Comparison of ENCODE assay signal across 8 cellular contexts in the genomic region with DNA sequence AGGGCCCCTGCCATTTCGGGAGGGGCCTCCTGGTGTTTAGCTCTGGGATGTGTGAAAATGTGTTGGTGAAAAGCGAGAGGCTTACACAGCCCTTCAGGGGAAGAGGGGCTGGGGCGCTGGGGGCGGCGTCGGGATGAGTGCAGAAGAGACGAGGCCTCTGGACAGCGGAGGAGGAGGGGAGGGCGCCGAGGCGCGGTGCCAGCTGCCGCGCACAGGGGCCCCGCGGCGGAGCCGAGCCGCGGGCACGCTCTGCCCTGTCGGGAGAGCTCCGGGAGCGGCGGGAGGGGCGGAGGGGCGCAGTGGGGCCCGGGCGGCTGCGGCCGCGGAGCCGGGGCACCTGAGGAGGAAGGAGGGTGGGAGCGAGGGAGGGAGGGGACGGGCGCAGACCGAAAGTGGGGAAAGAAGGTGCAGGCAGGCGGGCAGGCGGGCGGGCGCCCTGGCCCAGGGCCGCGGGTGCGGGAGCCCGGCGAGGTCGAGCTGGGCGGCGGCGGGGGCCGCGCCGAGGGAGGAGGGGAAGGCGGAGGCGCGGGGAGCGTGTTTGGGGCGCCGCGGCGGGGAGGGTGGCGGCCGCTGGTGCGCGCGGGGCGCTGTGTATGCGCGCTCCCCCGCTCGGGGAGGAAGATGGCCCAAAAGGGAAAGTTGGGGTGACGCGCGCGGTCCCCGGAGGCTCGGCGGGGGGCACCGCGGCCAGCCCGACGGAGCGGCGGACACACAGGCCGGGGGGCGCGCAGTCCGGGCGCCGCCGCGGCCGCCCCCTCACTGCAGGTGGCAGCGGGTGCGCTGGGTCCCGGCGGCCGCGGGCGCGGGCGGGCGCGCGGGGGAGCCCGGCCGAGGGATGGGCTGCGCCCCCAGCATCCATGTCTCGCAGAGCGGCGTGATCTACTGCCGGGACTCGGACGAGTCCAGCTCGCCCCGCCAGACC. TPM values are rescaled to one million over a fixed set of nuclear protein-coding genes. Genes with fewer than 3 reads are reported as not detected.
A peak's percentile ranks its signal among the peaks of the same experiment; 100 is the strongest.
DNase-seq lines count a peak whose midpoint lies in the region; ATAC-seq and TF ChIP-seq lines count a peak whose summit lies in the region.

A gene with protein sequence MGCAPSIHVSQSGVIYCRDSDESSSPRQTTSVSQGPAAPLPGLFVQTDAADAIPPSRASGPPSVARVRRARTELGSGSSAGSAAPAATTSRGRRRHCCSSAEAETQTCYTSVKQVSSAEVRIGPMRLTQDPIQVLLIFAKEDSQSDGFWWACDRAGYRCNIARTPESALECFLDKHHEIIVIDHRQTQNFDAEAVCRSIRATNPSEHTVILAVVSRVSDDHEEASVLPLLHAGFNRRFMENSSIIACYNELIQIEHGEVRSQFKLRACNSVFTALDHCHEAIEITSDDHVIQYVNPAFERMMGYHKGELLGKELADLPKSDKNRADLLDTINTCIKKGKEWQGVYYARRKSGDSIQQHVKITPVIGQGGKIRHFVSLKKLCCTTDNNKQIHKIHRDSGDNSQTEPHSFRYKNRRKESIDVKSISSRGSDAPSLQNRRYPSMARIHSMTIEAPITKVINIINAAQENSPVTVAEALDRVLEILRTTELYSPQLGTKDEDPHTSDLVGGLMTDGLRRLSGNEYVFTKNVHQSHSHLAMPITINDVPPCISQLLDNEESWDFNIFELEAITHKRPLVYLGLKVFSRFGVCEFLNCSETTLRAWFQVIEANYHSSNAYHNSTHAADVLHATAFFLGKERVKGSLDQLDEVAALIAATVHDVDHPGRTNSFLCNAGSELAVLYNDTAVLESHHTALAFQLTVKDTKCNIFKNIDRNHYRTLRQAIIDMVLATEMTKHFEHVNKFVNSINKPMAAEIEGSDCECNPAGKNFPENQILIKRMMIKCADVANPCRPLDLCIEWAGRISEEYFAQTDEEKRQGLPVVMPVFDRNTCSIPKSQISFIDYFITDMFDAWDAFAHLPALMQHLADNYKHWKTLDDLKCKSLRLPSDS (plus strand): TSS at position 590 of the 922 bp plus-strand sequence. CDS start 246 bp downstream, at position 836.

- H3K4me1 Mint-ChIP-seq in activated CD8-positive, alpha-beta memory T cell treated with anti-CD3 and anti-CD28 coated beads, Interleukin-2, amount 10 ng/mL, durations not matched to agents 7 days and 5 days = peaks cover 11% of the 10 kb centered on the region
- H3K4me1 Mint-ChIP-seq in activated naive CD8-positive, alpha-beta T cell treated with anti-CD3 and anti-CD28 coated beads, Interleukin-2, amount 10 ng/mL, durations not matched to agents 7 days and 5 days = peaks cover 10% of the 10 kb centered on the region

- peaks cover 8% of the 10 kb centered on the region for H3K4me1 ChIP-seq in smooth muscle cell (ENCODE audit: low read depth)

- H2AFZ ChIP-seq in smooth muscle cell (ENCODE audit: low read depth) = peak within 1 kb of the TSS; percentile 35

- no peaks in the 10 kb centered on the region for H3F3A ChIP-seq in smooth muscle cell (ENCODE audit: low read depth)

- H3K27me3 Mint-ChIP-seq in activated CD8-positive, alpha-beta memory T cell treated with anti-CD3 and anti-CD28 coated beads, Interleukin-2, amount 10 ng/mL, durations not matched to agents 7 days and 5 days = peaks cover 67% of the 10 kb centered on the region
- H3K27me3 Mint-ChIP-seq in activated naive CD8-positive, alpha-beta T cell treated with anti-CD3 and anti-CD28 coated beads, Interleukin-2, amount 10 ng/mL, durations not matched to agents 7 days and 5 days = peaks cover 73% of the 10 kb centered on the region

- peak; percentile 70 for ATAC-seq in activated CD8-positive, alpha-beta memory T cell treated with anti-CD3 and anti-CD28 coated beads, Interleukin-2, amount 10 ng/mL, durations not matched to agents 7 days and 5 days
- peak; percentile 59 for ATAC-seq in activated naive CD8-positive, alpha-beta T cell treated with anti-CD3 and anti-CD28 coated beads, Interleukin-2, amount 10 ng/mL, durations not matched to agents 7 days and 5 days (ENCODE audit: low read depth)
- ATAC-seq in GM18519 (IDR thresholded peaks at IDR 0.05; ENCODE audit: low FRiP score, unreplicated experiment) (no peak), GM18511 (IDR thresholded peaks at IDR 0.05; ENCODE audit: unreplicated experiment) (no peak)

- no peak within 1 kb of the TSS for H3K27ac ChIP-seq in smooth muscle cell (ENCODE audit: low read depth)

- peak within 1 kb of the TSS; percentile 90 for H3K4me2 ChIP-seq in smooth muscle cell

- H3K9me3 ChIP-seq in smooth muscle cell (replicated peaks; ENCODE audit: low read depth) = no peaks in the 10 kb centered on the region

- H3K4me3 ChIP-seq in smooth muscle cell = peak within 1 kb of the TSS; percentile 49

- H3K36me3 Mint-ChIP-seq in activated CD8-positive, alpha-beta memory T cell treated with anti-CD3 and anti-CD28 coated beads, Interleukin-2, amount 10 ng/mL, durations not matched to agents 7 days and 5 days = no peaks in the 10 kb centered on the region
- no peaks in the 10 kb centered on the region for H3K36me3 Mint-ChIP-seq in activated naive CD8-positive, alpha-beta T cell treated with anti-CD3 and anti-CD28 coated beads, Interleukin-2, amount 10 ng/mL, durations not matched to agents 7 days and 5 days

- no peaks in the 10 kb centered on the region for H3K36me3 ChIP-seq in smooth muscle cell (ENCODE audit: low read depth)

- peaks cover 85% of the 10 kb centered on the region for H3K27me3 ChIP-seq in smooth muscle cell (ENCODE audit: low read depth)

- H3K27ac Mint-ChIP-seq in activated CD8-positive, alpha-beta memory T cell treated with anti-CD3 and anti-CD28 coated beads, Interleukin-2, amount 10 ng/mL, durations not matched to agents 7 days and 5 days = no peak within 1 kb of the TSS
- peak within 1 kb of the TSS; percentile 30 for H3K27ac Mint-ChIP-seq in activated naive CD8-positive, alpha-beta T cell treated with anti-CD3 and anti-CD28 coated beads, Interleukin-2, amount 10 ng/mL, durations not matched to agents 7 days and 5 days

- CTCF ChIA-PET in activated CD8-positive, alpha-beta memory T cell treated with anti-CD3 and anti-CD28 coated beads, Interleukin-2, amount 10 ng/mL, durations not matched to agents 7 days and 5 days (lab: Charles Lee) = interaction anchor here (1.4 kb wide), 1 partner anchor 31 kb away, joined by 5 read pairs; no protein-coding TSS in a partner anchor

- no peaks in the 10 kb centered on the region for H3K79me2 ChIP-seq in smooth muscle cell (ENCODE audit: low read depth)

- no peak for DNase-seq in activated CD8-positive, alpha-beta memory T cell treated with anti-CD3 and anti-CD28 coated beads, Interleukin-2, amount 10 ng/mL, durations not matched to agents 7 days and 5 days
- no peak for DNase-seq in activated CD8-positive, alpha-beta memory T cell treated with anti-CD3 and anti-CD28 coated beads, Interleukin-2, amount 50 U/mL, for 48 hours
- peak; percentile 55 for DNase-seq in activated naive CD8-positive, alpha-beta T cell treated with anti-CD3 and anti-CD28 coated beads, Interleukin-2, amount 10 ng/mL, durations not matched to agents 7 days and 5 days
- peak; percentile 62 for DNase-seq in iPS-NIHi11 (ENCODE audit: low spot score)
- DNase-seq in smooth muscle cell (lab: John Stamatoyannopoulos, UW; ENCODE audit: unreplicated experiment) = no peak
- DNase-seq in stimulated activated CD8-positive, alpha-beta memory T cell treated with anti-CD3 and anti-CD28 coated beads, Interleukin-4, amount 100 ng/mL, for 48 hours = no peak

- no peaks in the 10 kb centered on the region for H3K9me3 Mint-ChIP-seq in activated CD8-positive, alpha-beta memory T cell treated with anti-CD3 and anti-CD28 coated beads, Interleukin-2, amount 10 ng/mL, durations not matched to agents 7 days and 5 days (ENCODE audit: low read depth)
- H3K9me3 Mint-ChIP-seq in activated naive CD8-positive, alpha-beta T cell treated with anti-CD3 and anti-CD28 coated beads, Interleukin-2, amount 10 ng/mL, durations not matched to agents 7 days and 5 days = no peaks in the 10 kb centered on the region

- POLR2A ChIA-PET in activated naive CD8-positive, alpha-beta T cell treated with anti-CD3 and anti-CD28 coated beads, Interleukin-2, amount 10 ng/mL, durations not matched to agents 7 days and 5 days (lab: Charles Lee) = no interaction called here

- TF ChIP-seq CTCF in smooth muscle cell (IDR thresholded peaks at IDR 0.05; ENCODE audit: borderline replicate concordance, insufficient read depth, poor library complexity, severe bottlenecking) = no peak

- WGBS in smooth muscle cell (ENCODE audit: low lambda C conversion rate) = 3% methylated on average over 24 of the region's 116 CpGs

- H4K20me1 ChIP-seq in smooth muscle cell (ENCODE audit: low read depth) = no peaks in the 10 kb centered on the region

- peak within 1 kb of the TSS; percentile 68 for H3K4me3 Mint-ChIP-seq in activated CD8-positive, alpha-beta memory T cell treated with anti-CD3 and anti-CD28 coated beads, Interleukin-2, amount 10 ng/mL, durations not matched to agents 7 days and 5 days
- peak within 1 kb of the TSS; percentile 81 for H3K4me3 Mint-ChIP-seq in activated naive CD8-positive, alpha-beta T cell treated with anti-CD3 and anti-CD28 coated beads, Interleukin-2, amount 10 ng/mL, durations not matched to agents 7 days and 5 days

- H3K9ac ChIP-seq in smooth muscle cell (ENCODE audit: low read depth) = no peak within 1 kb of the TSS

RNA-seq across cellular contexts. Expression of the gene that starts here (rescaled TPM):
- total RNA-seq in activated CD8-positive, alpha-beta memory T cell treated with anti-CD3 and anti-CD28 coated beads, Interleukin-2, amount 10 ng/mL, durations not matched to agents 7 days and 5 days = under 1 TPM in 1 of 2 experiments, not detected in 1; 0.68 TPM
- total RNA-seq in activated naive CD8-positive, alpha-beta T cell treated with anti-CD3 and anti-CD28 coated beads, Interleukin-2, amount 10 ng/mL, durations not matched to agents 7 days and 5 days = under 1 TPM; 0.19 to 0.23 TPM
- 0.09 and 0.13 TPM in 2 replicates for total RNA-seq in smooth muscle cell
- 0.18 and 0.40 TPM in 2 replicates for polyA plus RNA-seq in smooth muscle cell

Comparison
In these comparisons a context has a peak if more than half of its experiments do, and no peak if none do; other contexts are left out.
1. Peak in ATAC-seq in activated CD8-positive, alpha-beta memory T cell treated with anti-CD3 and anti-CD28 coated beads, Interleukin-2, amount 10 ng/mL, durations not matched to agents 7 days and 5 days; RNA of the gene not detected or under 1 TPM.
2. Peak in DNase-seq and ATAC-seq in activated naive CD8-positive, alpha-beta T cell treated with anti-CD3 and anti-CD28 coated beads, Interleukin-2, amount 10 ng/mL, durations not matched to agents 7 days and 5 days; RNA of the gene not detected or under 1 TPM.